Comparison of ENCODE assay signal across 1 cellular context in the genomic region with DNA sequence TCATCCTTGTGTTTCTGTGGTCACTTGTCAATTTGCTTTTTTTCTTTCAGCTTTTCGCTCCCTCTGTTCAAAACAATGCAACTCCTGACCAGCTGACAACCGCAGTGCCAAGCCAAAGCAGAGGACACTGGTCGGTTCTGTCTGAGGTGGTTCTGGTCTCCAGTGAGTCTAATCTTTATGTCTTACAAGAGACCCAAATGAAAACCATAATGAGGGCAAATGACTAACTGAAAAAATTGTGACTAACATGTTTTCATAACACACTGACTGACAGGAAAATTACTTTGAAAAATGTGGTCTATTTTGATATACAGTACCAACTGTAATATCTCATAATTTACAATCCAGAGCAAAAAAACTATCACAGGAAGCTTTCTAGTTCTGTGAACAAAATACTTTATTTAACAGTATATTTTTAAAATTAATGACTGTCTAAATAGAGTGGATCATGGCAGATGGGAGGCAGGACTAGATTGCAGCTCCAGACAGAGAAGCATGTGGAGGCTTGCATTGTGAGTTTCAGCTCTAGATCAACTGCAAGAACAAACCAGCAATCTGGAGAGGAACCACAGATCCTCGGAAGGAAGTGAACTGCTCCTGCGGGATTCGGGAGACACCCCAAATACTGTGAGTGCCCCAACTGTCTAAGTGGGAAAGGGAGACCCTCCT.
TF ChIP-seq lines count a peak whose summit lies in the region.

No MANE protein-coding gene starts in this region.

TF ChIP-seq in SK-N-SH treated with all-trans-retinoic acid at 6 μM for 48 hours, 23 proteins besides CTCF, POLR2A, EP300 and RAD21 (continued from another document):
- TF ChIP-seq, protein P1, sequence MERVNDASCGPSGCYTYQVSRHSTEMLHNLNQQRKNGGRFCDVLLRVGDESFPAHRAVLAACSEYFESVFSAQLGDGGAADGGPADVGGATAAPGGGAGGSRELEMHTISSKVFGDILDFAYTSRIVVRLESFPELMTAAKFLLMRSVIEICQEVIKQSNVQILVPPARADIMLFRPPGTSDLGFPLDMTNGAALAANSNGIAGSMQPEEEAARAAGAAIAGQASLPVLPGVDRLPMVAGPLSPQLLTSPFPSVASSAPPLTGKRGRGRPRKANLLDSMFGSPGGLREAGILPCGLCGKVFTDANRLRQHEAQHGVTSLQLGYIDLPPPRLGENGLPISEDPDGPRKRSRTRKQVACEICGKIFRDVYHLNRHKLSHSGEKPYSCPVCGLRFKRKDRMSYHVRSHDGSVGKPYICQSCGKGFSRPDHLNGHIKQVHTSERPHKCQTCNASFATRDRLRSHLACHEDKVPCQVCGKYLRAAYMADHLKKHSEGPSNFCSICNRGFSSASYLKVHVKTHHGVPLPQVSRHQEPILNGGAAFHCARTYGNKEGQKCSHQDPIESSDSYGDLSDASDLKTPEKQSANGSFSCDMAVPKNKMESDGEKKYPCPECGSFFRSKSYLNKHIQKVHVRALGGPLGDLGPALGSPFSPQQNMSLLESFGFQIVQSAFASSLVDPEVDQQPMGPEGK (CRISPR knock-in tag; IDR thresholded peaks at IDR 0.05; ENCODE audit: borderline replicate concordance), result no peak
- no peak for TF ChIP-seq GLIS3 (CRISPR knock-in tag; IDR thresholded peaks at IDR 0.05)
TF ChIP-seq in SK-N-SH treated with all-trans-retinoic acid at 6 μM for 48 hours: peak in this region for 0.
